Comparison of ENCODE assay signal across 15 cellular contexts in the genomic region with DNA sequence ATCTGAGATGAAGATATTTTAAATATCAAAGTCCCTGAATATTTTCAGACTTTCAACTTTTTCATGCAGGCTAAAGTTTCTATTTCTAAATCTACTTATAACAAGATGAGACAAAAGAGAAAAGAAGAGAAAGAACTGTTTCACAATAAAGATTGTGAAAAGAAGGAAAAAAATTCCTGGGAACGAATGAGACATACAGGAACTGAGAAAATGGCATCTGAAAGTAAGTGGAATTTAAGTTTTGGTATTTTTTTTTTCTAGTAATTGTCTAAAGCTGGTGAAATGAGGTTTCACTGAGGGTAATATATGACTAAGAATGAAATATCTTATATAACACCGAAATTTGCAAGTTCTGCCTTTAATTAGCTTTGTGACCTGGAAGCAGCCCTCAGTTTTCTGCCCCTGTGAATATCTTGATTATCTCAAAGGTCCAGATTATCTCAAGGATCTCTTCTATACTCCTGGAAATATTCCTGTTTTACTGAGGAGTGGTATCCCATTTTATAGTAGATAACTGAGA. TPM values are rescaled to one million over a fixed set of nuclear protein-coding genes. Genes with fewer than 3 reads are reported as not detected.
DNase-seq lines count a peak whose midpoint lies in the region; ATAC-seq, FAIRE-seq and TF ChIP-seq lines count a peak whose summit lies in the region.
"Had no signal": no experiment of that assay in that cellular context is flagged by ENCODE, and none has a peak within 500 bp of the region (broad histone marks: within the 10 kb centered on the region; RNA-seq: fewer than 3 reads in every experiment).

No MANE protein-coding gene starts in this region.

- POLR2A ChIA-PET in WTC11 (lab: Charles Lee): interaction anchor here (0.7 kb wide), 1 partner anchor 131 kb away, joined by 4 read pairs; a partner anchor contains a TSS

- no peaks in the 10 kb centered on the region for H3K9me3 Mint-ChIP-seq in WTC11
- H3K9me3 Mint-ChIP-seq: CD8-positive, alpha-beta T cell had no signal

- H3K36me3 Mint-ChIP-seq in WTC11: peaks cover 3% of the 10 kb centered on the region; the same call in 1 of the 2 replicates

- DNase-seq in GM13976 (ENCODE audit: low spot score) (peak; percentile 26), WTC11 (ENCODE audit: low spot score) (no peak), left lobe of liver (ENCODE audit: low spot score) (no peak), iPS-NIHi7 (ENCODE audit: extremely low spot score) (no peak)
- DNase-seq: CD8-positive, alpha-beta T cell; DND-41; GOT3; NCI-H1092; NCI-H446; PC-3; T-helper 9 cell had no signal

- no peak overlapping the region for H3K27ac Mint-ChIP-seq in WTC11
- H3K27ac Mint-ChIP-seq: CD8-positive, alpha-beta T cell had no signal

- no peaks in the 10 kb centered on the region for H3K4me1 Mint-ChIP-seq in WTC11

- CTCF ChIA-PET in WTC11 (lab: Charles Lee): no interaction called here

- peak; percentile 54 for ATAC-seq in GM19395 (IDR thresholded peaks at IDR 0.05; ENCODE audit: unreplicated experiment)
- ATAC-seq in HG02938 (IDR thresholded peaks at IDR 0.05; ENCODE audit: unreplicated experiment): peak; percentile 75
- no peak for ATAC-seq in GM21825 (IDR thresholded peaks at IDR 0.05; ENCODE audit: unreplicated experiment)
- no peak for ATAC-seq in WTC11
- ATAC-seq in left lobe of liver: no peak
- ATAC-seq: CD8-positive, alpha-beta T cell; PC-3 had no signal

- FAIRE-seq in islet of Langerhans (lab: Jason Lieb, UNC): peak; percentile 27

- H3K27me3 Mint-ChIP-seq in WTC11 (ENCODE audit: low read depth): no peaks in the 10 kb centered on the region

- no peak for TF ChIP-seq CTCF in GM13976 (IDR thresholded peaks at IDR 0.05; ENCODE audit: borderline replicate concordance, control extremely low read depth, extremely low read depth, insufficient read depth, missing control alignments)
- TF ChIP-seq CTCF in WTC11 (IDR thresholded peaks at IDR 0.05): no peak

- in situ Hi-C loops in GM13976 (cut with MboI; ENCODE audit: low sequenced_read_pairs, unreplicated experiment): no loop called here

- H3K4me3 Mint-ChIP-seq in WTC11: no peak overlapping the region
- H3K4me3 Mint-ChIP-seq: CD8-positive, alpha-beta T cell had no signal

TF ChIP-seq in WTC11, 78 proteins besides CTCF, POLR2A, EP300 and RAD21:
- TF ChIP-seq ZNF423 (CRISPR knock-in tag; IDR thresholded peaks at IDR 0.05) (no peak), SOX15 (CRISPR knock-in tag; IDR thresholded peaks at IDR 0.05) (no peak), ZNF671 (CRISPR knock-in tag; IDR thresholded peaks at IDR 0.05) (no peak), E2F5 (CRISPR knock-in tag; IDR thresholded peaks at IDR 0.05) (no peak), ESRRA (CRISPR knock-in tag; IDR thresholded peaks at IDR 0.05; ENCODE audit: borderline replicate concordance) (no peak), SMAD4 (CRISPR knock-in tag; IDR thresholded peaks at IDR 0.05) (no peak), TP53 (CRISPR knock-in tag; IDR thresholded peaks at IDR 0.05) (no peak), CREB1 (CRISPR knock-in tag; IDR thresholded peaks at IDR 0.05) (no peak), ZNF317 (CRISPR knock-in tag; IDR thresholded peaks at IDR 0.05; ENCODE audit: borderline replicate concordance, low read depth) (no peak)
- TF ChIP-seq, protein P1, sequence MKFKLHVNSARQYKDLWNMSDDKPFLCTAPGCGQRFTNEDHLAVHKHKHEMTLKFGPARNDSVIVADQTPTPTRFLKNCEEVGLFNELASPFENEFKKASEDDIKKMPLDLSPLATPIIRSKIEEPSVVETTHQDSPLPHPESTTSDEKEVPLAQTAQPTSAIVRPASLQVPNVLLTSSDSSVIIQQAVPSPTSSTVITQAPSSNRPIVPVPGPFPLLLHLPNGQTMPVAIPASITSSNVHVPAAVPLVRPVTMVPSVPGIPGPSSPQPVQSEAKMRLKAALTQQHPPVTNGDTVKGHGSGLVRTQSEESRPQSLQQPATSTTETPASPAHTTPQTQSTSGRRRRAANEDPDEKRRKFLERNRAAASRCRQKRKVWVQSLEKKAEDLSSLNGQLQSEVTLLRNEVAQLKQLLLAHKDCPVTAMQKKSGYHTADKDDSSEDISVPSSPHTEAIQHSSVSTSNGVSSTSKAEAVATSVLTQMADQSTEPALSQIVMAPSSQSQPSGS (CRISPR knock-in tag; IDR thresholded peaks at IDR 0.05; ENCODE audit: borderline replicate concordance, low read depth): no peak

RNA-seq across cellular contexts. Expression of gene PRPF39, which starts 55.7 kb away (rescaled TPM):
- total RNA-seq in WTC11 (2021) (32.3 to 39.3 TPM (median 34.4 TPM) in 3 replicates), left lobe of liver (9.4 TPM)

Comparison
In these comparisons a context has a peak if more than half of its experiments do, and no peak if none do; other contexts are left out.
1. ATAC-seq: peak in GM19395 (single experiment) and HG02938 (single experiment); none in GM21825 (single experiment), WTC11 (single experiment) and left lobe of liver (single experiment).